ENCODE assay signal across 16 cellular contexts in the genomic region with DNA sequence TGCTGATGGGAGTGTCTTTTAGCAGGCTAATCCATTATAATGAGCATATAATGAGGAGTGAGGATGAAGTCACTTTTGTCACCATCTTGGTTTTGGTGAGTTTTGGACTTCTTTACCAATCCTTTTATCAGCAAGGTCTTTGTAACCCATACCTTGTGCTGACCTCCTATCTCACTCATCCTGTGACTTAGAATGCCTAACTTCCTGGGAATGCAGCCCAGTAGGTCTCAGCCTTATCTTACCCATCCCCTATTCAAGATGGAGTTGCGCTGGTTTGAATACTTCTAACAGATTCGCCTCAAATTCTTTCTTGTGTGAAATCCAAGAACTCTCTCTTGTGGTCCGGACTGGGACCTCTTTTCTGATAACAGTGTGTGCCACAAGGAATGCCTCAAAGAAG.
A peak's percentile ranks its signal among the peaks of the same experiment; 100 is the strongest.
DNase-seq lines count a peak whose midpoint lies in the region; ATAC-seq, FAIRE-seq and TF ChIP-seq lines count a peak whose summit lies in the region.
"Had no signal": no experiment of that assay in that cellular context is flagged by ENCODE, and none has a peak within 500 bp of the region (broad histone marks: within the 10 kb centered on the region; RNA-seq: fewer than 3 reads in every experiment).

No MANE protein-coding gene starts in this region.

- peak overlapping the region; percentile 23 for H2AFZ ChIP-seq in H9 (ENCODE audit: low read length)
- 0 out of 2 replicates have a peak overlapping the region, but pooled peaks have one; percentile 28 for H2AFZ ChIP-seq in Karpas-422 (ENCODE audit: low read length)

- peak; percentile 53 for FAIRE-seq in urothelium cell line (lab: Jason Lieb, UNC)
- FAIRE-seq: GM19239 had no signal

- no peaks in the 10 kb centered on the region for H4K20me1 ChIP-seq in H9 (ENCODE audit: control insufficient read depth, insufficient read depth, insufficient read length)
- no peaks in the 10 kb centered on the region for H4K20me1 ChIP-seq in Karpas-422 (ENCODE audit: insufficient read depth, low read depth, low read length)

- no peak overlapping the region for H3K4me3 ChIP-seq in Karpas-422 (ENCODE audit: low read length)
- no peak overlapping the region for H3K4me3 ChIP-seq in mesendoderm (ENCODE audit: low read length)

- H3K27me3 Mint-ChIP-seq in H9 (ENCODE audit: low read depth), result no peaks in the 10 kb centered on the region
- no peaks in the 10 kb centered on the region for H3K27me3 Mint-ChIP-seq in natural killer cell treated with Interleukin-12 subunit alpha and Interleukin-12 subunit beta and Interleukin-15 and Interleukin-18, amount 100 ng/mL, for 72 hours
- H3K27me3 Mint-ChIP-seq: CD4-positive, alpha-beta memory T cell had no signal

- H2BK12ac ChIP-seq in H9 (ENCODE audit: insufficient read length, low read depth, low read length), result no peak overlapping the region

- H2BK20ac ChIP-seq in H9 (ENCODE audit: low read depth, low read length, poor library complexity, severe bottlenecking), result no peak overlapping the region

- no peak overlapping the region for H2BK5ac ChIP-seq in H9 (ENCODE audit: insufficient read length, low read length)
- H2BK5ac ChIP-seq in mesendoderm (ENCODE audit: low read length), result no peak overlapping the region

- H3K4me2 ChIP-seq in H9 (ENCODE audit: insufficient read depth, insufficient read length, low read length) (no peak overlapping the region), Karpas-422 (ENCODE audit: low read depth, low read length, poor library complexity, severe bottlenecking) (no peak overlapping the region), mesendoderm (ENCODE audit: low read length) (no peak overlapping the region)

- no peak overlapping the region for H3K27ac ChIP-seq in H9 (ENCODE audit: insufficient read length, low read depth, low read length)
- H3K27ac ChIP-seq in Karpas-422 (ENCODE audit: low read length), result no peak overlapping the region
- no peak overlapping the region for H3K27ac ChIP-seq in mesendoderm (ENCODE audit: low read depth, low read length)

- no peaks in the 10 kb centered on the region for H3K9me3 Mint-ChIP-seq in H9
- H3K9me3 Mint-ChIP-seq in natural killer cell treated with Interleukin-12 subunit alpha and Interleukin-12 subunit beta and Interleukin-15 and Interleukin-18, amount 100 ng/mL, for 72 hours, result no peaks in the 10 kb centered on the region

- H3K36me3 Mint-ChIP-seq in H9 (ENCODE audit: insufficient read depth in 1 of 3, low read depth in 3 of 3), result no peaks in the 10 kb centered on the region
- H3K36me3 Mint-ChIP-seq in natural killer cell treated with Interleukin-12 subunit alpha and Interleukin-12 subunit beta and Interleukin-15 and Interleukin-18, amount 100 ng/mL, for 72 hours, result no peaks in the 10 kb centered on the region
- H3K36me3 Mint-ChIP-seq: CD4-positive, alpha-beta memory T cell had no signal

- H3K23me2 ChIP-seq in H9 (ENCODE audit: insufficient read length, low read depth, low read length, poor library complexity, severe bottlenecking), result no peaks in the 10 kb centered on the region

- H3K56ac ChIP-seq in H9 (ENCODE audit: insufficient read length, low read depth, low read length) (no peak overlapping the region), mesendoderm (ENCODE audit: low read length) (no peak overlapping the region)

- no CpG with 5 or more reads among the region's 3 CpGs for WGBS in H9 (ENCODE audit: extremely low coverage, insufficient read length, low lambda C conversion rate)
- no CpG with 5 or more reads among the region's 3 CpGs for WGBS in mesendoderm (ENCODE audit: extremely low coverage, insufficient coverage, low lambda C conversion rate)

- H3K18ac ChIP-seq in H9 (ENCODE audit: insufficient read length, low read depth, low read length) (no peak overlapping the region), mesendoderm (ENCODE audit: low read length) (no peak overlapping the region)

- H3T11ph ChIP-seq in H9 (ENCODE audit: low read length), result no peak overlapping the region

- no peaks in the 10 kb centered on the region for H3K9me2 ChIP-seq in Karpas-422 (replicated peaks; ENCODE audit: insufficient read depth, low read length)

- ATAC-seq in HG03280 (IDR thresholded peaks at IDR 0.05; ENCODE audit: unreplicated experiment), result no peak
- ATAC-seq in natural killer cell treated with Interleukin-12 subunit alpha and Interleukin-12 subunit beta and Interleukin-15 and Interleukin-18, amount 100 ng/mL, for 72 hours, result no peak

- H2AK5ac ChIP-seq in H9 (ENCODE audit: insufficient read length, low read length) (no peak overlapping the region), mesendoderm (ENCODE audit: low read length) (no peak overlapping the region)

- H3K36me3 ChIP-seq in Karpas-422 (ENCODE audit: insufficient read depth, low read length), result no peaks in the 10 kb centered on the region
- no peaks in the 10 kb centered on the region for H3K36me3 ChIP-seq in mesendoderm (ENCODE audit: control insufficient read depth, insufficient read depth, low read length)

- H3K9me3 ChIP-seq in H9 (ENCODE audit: control insufficient read depth, low read depth, low read length), result no peaks in the 10 kb centered on the region
- peaks cover 18% of the 10 kb centered on the region for H3K9me3 ChIP-seq in Karpas-422 (ENCODE audit: low read length)

- no peak overlapping the region for H4K91ac ChIP-seq in H9 (ENCODE audit: insufficient read length, low read depth, low read length)

- no peak overlapping the region for H3K4ac ChIP-seq in H9 (ENCODE audit: low read depth, low read length)
- no peak overlapping the region for H3K4ac ChIP-seq in mesendoderm (ENCODE audit: low read depth, low read length)

- H4K5ac ChIP-seq in H9 (ENCODE audit: insufficient read length, low read depth, low read length) (no peak overlapping the region), mesendoderm (ENCODE audit: low read length) (no peak overlapping the region)

- H2BK15ac ChIP-seq in H9 (ENCODE audit: low read depth, low read length) (no peak overlapping the region), mesendoderm (replicated peaks; ENCODE audit: low read depth) (no peak overlapping the region)

- H3K27ac Mint-ChIP-seq in H9, result no peak overlapping the region
- no peak overlapping the region for H3K27ac Mint-ChIP-seq in natural killer cell treated with Interleukin-12 subunit alpha and Interleukin-12 subunit beta and Interleukin-15 and Interleukin-18, amount 100 ng/mL, for 72 hours
- H3K27ac Mint-ChIP-seq: CD4-positive, alpha-beta memory T cell had no signal

- H3K4me1 ChIP-seq in H9 (ENCODE audit: insufficient read depth, low read length) (no peaks in the 10 kb centered on the region; the same call in 1 of the 2 replicates), Karpas-422 (ENCODE audit: low read length) (no peaks in the 10 kb centered on the region), mesendoderm (ENCODE audit: control insufficient read depth, low read depth, low read length) (peaks cover 2% of the 10 kb centered on the region)

- H3K9ac ChIP-seq in H9 (ENCODE audit: extremely low read depth, insufficient read length, low read length) (no peak overlapping the region), Karpas-422 (ENCODE audit: low read length) (no peak overlapping the region), mesendoderm (ENCODE audit: low read length) (no peak overlapping the region)

- H4K8ac ChIP-seq in H9 (replicated peaks; ENCODE audit: insufficient read length, low read depth, low read length) (no peak overlapping the region), mesendoderm (ENCODE audit: low read depth, low read length) (no peak overlapping the region)

- no peak overlapping the region for H3K14ac ChIP-seq in H9 (ENCODE audit: insufficient read depth, low read length)

- H3K4me1 Mint-ChIP-seq in H9, result peaks cover 6 to 11% of the 10 kb centered on the region in 2 experiments
- no peaks in the 10 kb centered on the region for H3K4me1 Mint-ChIP-seq in natural killer cell treated with Interleukin-12 subunit alpha and Interleukin-12 subunit beta and Interleukin-15 and Interleukin-18, amount 100 ng/mL, for 72 hours (ENCODE audit: low read depth in 2 of 2)
- H3K4me1 Mint-ChIP-seq: CD4-positive, alpha-beta memory T cell had no signal

- H3K27me3 ChIP-seq in H9 (ENCODE audit: insufficient read depth, low read length), result no peaks in the 10 kb centered on the region
- H3K27me3 ChIP-seq in Karpas-422 (ENCODE audit: low read length), result no peaks in the 10 kb centered on the region
- H3K27me3 ChIP-seq in mesendoderm (ENCODE audit: insufficient read depth, low read length, poor library complexity), result no peaks in the 10 kb centered on the region

- in situ Hi-C loops in GM13977 (cut with MboI; ENCODE audit: low pct_unique_long_range_greater_than_20kb, low sequenced_read_pairs, unreplicated experiment), result no loop called here

- H3K4me3 Mint-ChIP-seq in H9, result no peak overlapping the region
- no peak overlapping the region for H3K4me3 Mint-ChIP-seq in natural killer cell treated with Interleukin-12 subunit alpha and Interleukin-12 subunit beta and Interleukin-15 and Interleukin-18, amount 100 ng/mL, for 72 hours
- H3K4me3 Mint-ChIP-seq: CD4-positive, alpha-beta memory T cell had no signal

- no peaks in the 10 kb centered on the region for H3K79me1 ChIP-seq in H9 (ENCODE audit: insufficient read depth, low read depth, low read length, poor library complexity, severe bottlenecking)
- H3K79me1 ChIP-seq in mesendoderm (ENCODE audit: low read length), result no peaks in the 10 kb centered on the region

- H2BK120ac ChIP-seq in H9 (ENCODE audit: low read depth, low read length, poor library complexity, severe bottlenecking) (no peak overlapping the region), mesendoderm (ENCODE audit: low read depth, low read length) (no peak overlapping the region)

- H3K79me2 ChIP-seq in H9 (ENCODE audit: insufficient read depth, low read length) (no peaks in the 10 kb centered on the region), Karpas-422 (ENCODE audit: low read length) (no peaks in the 10 kb centered on the region), mesendoderm (ENCODE audit: control insufficient read depth, insufficient read depth, low read length) (no peaks in the 10 kb centered on the region)

- DNase-seq in H9, result no peak
- DNase-seq in Karpas-422, result no peak
- DNase-seq in mesendoderm, result peak; percentile 77
- DNase-seq in urothelium cell line (ENCODE audit: low spot score), result no peak
- DNase-seq in GM13977 (ENCODE audit: low spot score), result no peak
- no peak for DNase-seq in natural killer cell treated with Interleukin-12 subunit alpha and Interleukin-12 subunit beta and Interleukin-15 and Interleukin-18, amount 100 ng/mL, for 72 hours (ENCODE audit: low spot score)
- DNase-seq: C1 segment of cervical spinal cord; Calu3; CD4-positive, alpha-beta memory T cell; COR-L47; DMS53; DMS79 treated with DMSO at 0.1 percent for 48 hours; GF-D8; HCEC 1CT had no signal

- TF ChIP-seq CTCF in H9 (conservative IDR thresholded peaks at IDR 0.05), result no peak
- TF ChIP-seq CTCF in GM13977 (IDR thresholded peaks at IDR 0.05; ENCODE audit: extremely low read depth, insufficient read depth, missing control alignments), result no peak

- H3K23ac ChIP-seq in H9 (ENCODE audit: insufficient read length, low read depth, low read length) (no peak overlapping the region), mesendoderm (ENCODE audit: low read length) (no peak overlapping the region)
